Comparison of ENCODE assay signal across 20 cellular contexts in the genomic region with DNA sequence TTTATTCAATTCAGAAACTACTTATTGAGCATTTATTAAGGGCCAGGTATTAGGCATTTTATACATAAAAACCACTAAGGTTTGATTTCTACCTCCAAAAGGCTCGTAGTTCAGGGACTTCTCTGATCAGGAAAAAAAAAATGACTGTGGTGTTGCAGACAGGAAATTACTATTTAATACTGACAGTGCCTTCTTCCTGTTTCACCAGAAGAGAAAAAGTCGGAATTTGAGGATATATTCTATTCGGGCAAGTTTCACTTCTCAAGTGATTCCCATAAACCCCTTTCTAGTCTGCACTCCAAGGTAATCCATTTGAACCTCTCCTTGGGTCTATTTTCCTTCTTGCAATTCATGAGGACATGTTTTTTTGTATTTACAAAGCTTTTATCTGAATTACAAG. TPM values are rescaled to one million over a fixed set of nuclear protein-coding genes. Genes with fewer than 3 reads are reported as not detected.
A peak's percentile ranks its signal among the peaks of the same experiment; 100 is the strongest.
DNase-seq lines count a peak whose midpoint lies in the region; ATAC-seq, FAIRE-seq and TF ChIP-seq lines count a peak whose summit lies in the region.
"Had no signal": no experiment of that assay in that cellular context is flagged by ENCODE, and none has a peak within 500 bp of the region (broad histone marks: within the 10 kb centered on the region; RNA-seq: fewer than 3 reads in every experiment).

No MANE protein-coding gene starts in this region.

- no peaks in the 10 kb centered on the region for H3K9me2 ChIP-seq in Karpas-422 (replicated peaks; ENCODE audit: insufficient read depth, low read length)

- ATAC-seq in CD4-positive, CD25-positive, alpha-beta regulatory T cell (ENCODE audit: low read depth in 2 of 2), result no peak
- ATAC-seq in GM12878 (0 out of 3 replicates have a peak, but pooled peaks have one; percentile 3), HG02938 (IDR thresholded peaks at IDR 0.05; ENCODE audit: unreplicated experiment) (no peak)
- ATAC-seq in activated T-helper 17 cell treated with anti-CD3 and anti-CD28 coated beads, Interleukin-2, amount 50 U/mL, for 72 hours (replicated peaks), result no peak
- ATAC-seq: esophagus mucosa, gastroesophageal sphincter, GM23338 had no signal

- H3K27ac ChIP-seq in CD4-positive, CD25-positive, alpha-beta regulatory T cell (ENCODE audit: insufficient read depth, low read length, poor library complexity, severe bottlenecking), result no peak overlapping the region
- no peak overlapping the region for H3K27ac ChIP-seq in Karpas-422 (ENCODE audit: low read length)
- peak overlapping the region; percentile 64 for H3K27ac ChIP-seq in GM12878 (ENCODE audit: control insufficient read depth, insufficient read depth)
- H3K27ac ChIP-seq: gastroesophageal sphincter had no signal

- no peaks in the 10 kb centered on the region for H3K4me1 ChIP-seq in CD4-positive, CD25-positive, alpha-beta regulatory T cell (ENCODE audit: control insufficient read depth, insufficient read depth, low read length, poor library complexity, severe bottlenecking)
- H3K4me1 ChIP-seq in Karpas-422 (ENCODE audit: low read length), result peaks cover 40% of the 10 kb centered on the region
- peaks cover 45% of the 10 kb centered on the region for H3K4me1 ChIP-seq in GM12878 (ENCODE audit: control insufficient read depth, insufficient read depth, low read length)
- H3K4me1 ChIP-seq: gastroesophageal sphincter had no signal

- H3K4me3 Mint-ChIP-seq in CD4-positive, CD25-positive, alpha-beta regulatory T cell, result peak overlapping the region in 1 of 4 donors; percentile 43
- H3K4me3 Mint-ChIP-seq in activated T-helper 17 cell treated with anti-CD3 and anti-CD28 coated beads, Interleukin-2, amount 50 U/mL, for 72 hours, result no peak overlapping the region
- H3K4me3 Mint-ChIP-seq: activated CD4-positive, alpha-beta T cell treated with anti-CD3 and anti-CD28 coated beads, Interleukin-2, amount 10 ng/mL, durations not matched to agents 24 days and 14 days; GM23338 had no signal

- peak overlapping the region; percentile 48 for H3K4me3 ChIP-seq in CD4-positive, CD25-positive, alpha-beta regulatory T cell (ENCODE audit: low read depth, low read length)
- no peak overlapping the region for H3K4me3 ChIP-seq in Karpas-422 (ENCODE audit: low read length)
- no peak overlapping the region for H3K4me3 ChIP-seq in GM12878
- H3K4me3 ChIP-seq: gastroesophageal sphincter, GM23338 had no signal

- RAD21 ChIA-PET in GM12878 (lab: Charles Lee; ENCODE audit: unreplicated experiment), result interaction anchor here (0.7 to 7.2 kb wide), 5 partner anchors 9 to 80 kb away, joined by 3 to 163 read pairs (median 13); partner anchors contain the start of gene TASL

- SMC1A ChIA-PET in GM12878 (lab: Charles Lee; ENCODE audit: uncharacterized antibody, unreplicated experiment), result interaction anchor here (0.6 to 7.4 kb wide), 11 partner anchors 8 to 86 kb away, joined by 3 to 208 read pairs (median 5); partner anchors contain the start of gene TASL

- in situ Hi-C loops in GM12878 (cut with MboI), result no loop called here

- WGBS in GM12878 (ENCODE audit: insufficient coverage, insufficient replicate concordance, low lambda C conversion rate, missing lambda C conversion rate), result 1% methylated on average over 3 of the region's 3 CpGs

- H3K4me2 ChIP-seq in Karpas-422 (ENCODE audit: low read depth, low read length, poor library complexity, severe bottlenecking) (peak overlapping the region; percentile 9), GM12878 (ENCODE audit: control insufficient read depth, insufficient read depth) (peak overlapping the region; percentile 62; the same call in 1 of the 2 replicates)
- H3K4me2 ChIP-seq: GM23338 had no signal

- DNase-seq in CD4-positive, CD25-positive, alpha-beta regulatory T cell, result no peak
- DNase-seq in Karpas-422, result no peak
- DNase-seq in GM12878 (ENCODE audit: low read depth, low spot score), result no peak
- DNase-seq in pons (ENCODE audit: low spot score), result peak; percentile 27
- DNase-seq in SK-N-DZ (ENCODE audit: low spot score), result no peak
- DNase-seq: activated CD4-positive, alpha-beta T cell treated with anti-CD3 and anti-CD28 coated beads, Interleukin-2, amount 10 ng/mL, durations not matched to agents 24 days and 14 days; activated effector memory CD4-positive, alpha-beta T cell treated with Interleukin-2 at 50 U/mL for 16 hours; EL; NCI-H82; retina; stimulated activated CD4-positive, alpha-beta T cell treated with anti-CD3 and anti-CD28 coated beads, Interleukin-12 subunit alpha, Interleukin-12 subunit beta, amount 100 ng/mL, for 4 hours; SW 1271 had no signal

- intact Hi-C loops in GM12878 (cut with micrococcal nuclease; ENCODE audit: unreplicated experiment), result loop anchor here (1.0 to 2.0 kb wide), 2 partner anchors 16 to 21 kb away; partner anchors contain the start of gene TASL

- POLR2A ChIA-PET in GM12878 (lab: Charles Lee), result interaction anchor here (1.0 to 3.0 kb wide), 4 partner anchors 12 to 121 kb away, joined by 3 to 32 read pairs (median 8); partner anchors contain the start of gene TASL

- H2AFZ ChIP-seq in Karpas-422 (ENCODE audit: low read length) (peak overlapping the region; percentile 50; the same call in 1 of the 2 replicates), GM12878 (ENCODE audit: control insufficient read depth, low read depth, low read length) (peak overlapping the region; percentile 64)
- H2AFZ ChIP-seq: GM23338 had no signal

- no peaks in the 10 kb centered on the region for H4K20me1 ChIP-seq in Karpas-422 (ENCODE audit: insufficient read depth, low read depth, low read length)
- no peaks in the 10 kb centered on the region for H4K20me1 ChIP-seq in GM12878 (ENCODE audit: control insufficient read depth, insufficient read depth)

- no peak for TF ChIP-seq RAD21 in GM12878 (IDR thresholded peaks at IDR 0.05; ENCODE audit: insufficient read depth, low read depth, low read length)

- H3K36me3 ChIP-seq in CD4-positive, CD25-positive, alpha-beta regulatory T cell (ENCODE audit: control insufficient read depth, insufficient read depth, low read length), result no peaks in the 10 kb centered on the region
- H3K36me3 ChIP-seq in Karpas-422 (ENCODE audit: insufficient read depth, low read length) (no peaks in the 10 kb centered on the region), GM12878 (ENCODE audit: control insufficient read depth in 2 of 2, insufficient read depth in 2 of 2, low read length in 1 of 2) (no peaks in the 10 kb centered on the region)
- H3K36me3 ChIP-seq: gastroesophageal sphincter had no signal

- H3K36me3 Mint-ChIP-seq in CD4-positive, CD25-positive, alpha-beta regulatory T cell, result no peaks in the 10 kb centered on the region
- H3K36me3 Mint-ChIP-seq in activated T-helper 17 cell treated with anti-CD3 and anti-CD28 coated beads, Interleukin-2, amount 50 U/mL, for 72 hours (ENCODE audit: low read depth), result no peaks in the 10 kb centered on the region

- H3K4me1 Mint-ChIP-seq in CD4-positive, CD25-positive, alpha-beta regulatory T cell, result peaks cover 0 to 13% (median 5%) of the 10 kb centered on the region in 4 donors
- H3K4me1 Mint-ChIP-seq in activated T-helper 17 cell treated with anti-CD3 and anti-CD28 coated beads, Interleukin-2, amount 50 U/mL, for 72 hours, result peaks cover 2% of the 10 kb centered on the region

- peak overlapping the region in 1 of 3 donors; percentile 26 for H3K27ac Mint-ChIP-seq in CD4-positive, CD25-positive, alpha-beta regulatory T cell
- no peak overlapping the region for H3K27ac Mint-ChIP-seq in activated T-helper 17 cell treated with anti-CD3 and anti-CD28 coated beads, Interleukin-2, amount 50 U/mL, for 72 hours
- H3K27ac Mint-ChIP-seq: activated CD4-positive, alpha-beta T cell treated with anti-CD3 and anti-CD28 coated beads, Interleukin-2, amount 10 ng/mL, durations not matched to agents 24 days and 14 days; GM23338 had no signal

- TF ChIP-seq POLR2A in GM12878 (IDR thresholded peaks at IDR 0.05; ENCODE audit: low read depth, low read length), result no peak

- no peak overlapping the region for H3K9ac ChIP-seq in Karpas-422 (ENCODE audit: low read length)
- H3K9ac ChIP-seq in GM12878 (ENCODE audit: control insufficient read depth, insufficient read depth, low read length), result no peak overlapping the region

- CTCF ChIA-PET in GM12878 (lab: Yijun Ruan, JAX), result interaction anchor here (0.9 to 9.1 kb wide), 5 partner anchors 15 to 79 kb away, joined by 4 to 282 read pairs (median 17); partner anchors contain the start of gene TASL

- TF ChIP-seq CTCF in GM12878 (IDR thresholded peaks at IDR 0.05 in 2 of 3, conservative IDR thresholded peaks at IDR 0.05 in 1 of 3; ENCODE audit: control insufficient read depth in 2 of 3, extremely low read depth in 1 of 3, insufficient read depth in 1 of 3, low read depth in 3 of 3, low read length in 3 of 3), result no peak

- no peaks in the 10 kb centered on the region for H3K27me3 Mint-ChIP-seq in CD4-positive, CD25-positive, alpha-beta regulatory T cell
- peaks cover 2% of the 10 kb centered on the region for H3K27me3 Mint-ChIP-seq in activated T-helper 17 cell treated with anti-CD3 and anti-CD28 coated beads, Interleukin-2, amount 50 U/mL, for 72 hours
- H3K27me3 Mint-ChIP-seq: activated CD4-positive, alpha-beta T cell treated with anti-CD3 and anti-CD28 coated beads, Interleukin-2, amount 10 ng/mL, durations not matched to agents 24 days and 14 days had no signal

- H3K27me3 ChIP-seq in CD4-positive, CD25-positive, alpha-beta regulatory T cell (ENCODE audit: control insufficient read depth, insufficient read depth, low read length), result no peaks in the 10 kb centered on the region
- no peaks in the 10 kb centered on the region for H3K27me3 ChIP-seq in Karpas-422 (ENCODE audit: low read length)
- H3K27me3 ChIP-seq in GM12878 (replicated peaks in 1 of 2; ENCODE audit: control insufficient read depth in 2 of 2, insufficient read depth in 2 of 2, low read length in 1 of 2), result no peaks in the 10 kb centered on the region
- H3K27me3 ChIP-seq: gastroesophageal sphincter had no signal

- H3K9me3 ChIP-seq in CD4-positive, CD25-positive, alpha-beta regulatory T cell (ENCODE audit: control insufficient read depth in 2 of 2, low read length in 2 of 2), result no peaks in the 10 kb centered on the region
- no peaks in the 10 kb centered on the region for H3K9me3 ChIP-seq in Karpas-422 (ENCODE audit: low read length)
- no peaks in the 10 kb centered on the region for H3K9me3 ChIP-seq in GM12878 (replicated peaks; ENCODE audit: control insufficient read depth, insufficient read depth, low read length)
- H3K9me3 ChIP-seq: gastroesophageal sphincter had no signal

- no peak for TF ChIP-seq EP300 in GM12878 (IDR thresholded peaks at IDR 0.05; ENCODE audit: borderline replicate concordance in 1 of 2, control insufficient read depth in 1 of 2, low read depth in 2 of 2, low read length in 2 of 2)

- H3K79me2 ChIP-seq in Karpas-422 (ENCODE audit: low read length) (no peaks in the 10 kb centered on the region), GM12878 (ENCODE audit: control insufficient read depth, insufficient read depth, low read length) (no peaks in the 10 kb centered on the region)

- no peak for FAIRE-seq in GM12878 (lab: Jason Lieb, UNC)
- FAIRE-seq: HTR-8/SVneo had no signal

- BruUV-seq in GM12878 (replicated peaks; lab: Mats Ljungman, UMichigan), result no TSS peak

- H3K9me3 Mint-ChIP-seq in CD4-positive, CD25-positive, alpha-beta regulatory T cell, result peaks cover 0 to 2% (median 0%) of the 10 kb centered on the region in 7 donors
- no peaks in the 10 kb centered on the region for H3K9me3 Mint-ChIP-seq in activated T-helper 17 cell treated with anti-CD3 and anti-CD28 coated beads, Interleukin-2, amount 50 U/mL, for 72 hours
- H3K9me3 Mint-ChIP-seq: activated CD4-positive, alpha-beta T cell treated with anti-CD3 and anti-CD28 coated beads, Interleukin-2, amount 10 ng/mL, durations not matched to agents 24 days and 14 days; GM23338 had no signal

RNA-seq across cellular contexts. Expression of gene TASL, which starts 15.3 kb away (rescaled TPM):
- total RNA-seq in CD4-positive, CD25-positive, alpha-beta regulatory T cell, result 3.2 TPM
- 1 to 10 TPM; 2.2 to 5.0 (median 3.5) TPM for polyA plus RNA-seq in CD4-positive, CD25-positive, alpha-beta regulatory T cell
- 0.30 and 1.5 TPM in 2 replicates for total RNA-seq in Karpas-422 (2014; rRNA removed; shearing (Covaris generic); ENCODE audit: low replicate concordance)
- total RNA-seq in GM12878 (2013; cell fraction: nucleolus; rRNA removed), result 21.6 and 24.6 TPM in 2 replicates
- total RNA-seq in GM12878 (2014; rRNA removed), result 16.3 and 18.5 TPM in 2 replicates
- 27.4 and 29.7 TPM in 2 replicates for total RNA-seq in GM12878 (2014; rRNA removed; fragmentation: Illumina TruSeq; extraction: Trizol)
- total RNA-seq in GM12878 (2021), result 11.8 and 12.4 TPM in 2 replicates
- polyA plus RNA-seq in GM12878 (2011; ENCODE audit: low read depth), result 11.5 TPM
- polyA plus RNA-seq in GM12878 (2011; rRNA removed), result 107 and 145 TPM in 2 replicates
- polyA plus RNA-seq in GM12878 (2011; cell fraction: cytosol; rRNA removed), result 51.3 and 59.1 TPM in 2 replicates
- polyA plus RNA-seq in GM12878 (2011; cell fraction: nucleus; rRNA removed), result 21.7 and 26.6 TPM in 2 replicates
- 9.9 and 13.4 TPM in 2 replicates for polyA plus RNA-seq in GM12878 (2012)
- 26.8 and 32.5 TPM in 2 replicates for polyA plus RNA-seq in GM12878 (2014; fragmentation: Illumina TruSeq; extraction: Trizol)
- 10 to 100 TPM; 18.2 to 19.4 TPM for polyA plus RNA-seq in GM12878 (2014; fragmentation: Nextera tagmentation; extraction: Ambion mirVana)
- 11.6 and 13.4 TPM in 2 replicates for polyA plus RNA-seq in GM12878 (2014; rRNA removed)
- 10 to 100 TPM; 18.3 to 18.4 TPM for polyA plus RNA-seq in GM12878 (2016; fragmentation: Nextera tagmentation; extraction: Ambion mirVana)
- polyA minus RNA-seq in GM12878 (2011; rRNA and poly(A)+ RNA removed), result 50.6 and 58.2 TPM in 2 replicates
- polyA minus RNA-seq in GM12878 (2011; cell fraction: cytosol; rRNA and poly(A)+ RNA removed), result 18.8 and 22.4 TPM in 2 replicates
- 18.3 and 26.7 TPM in 2 replicates for polyA minus RNA-seq in GM12878 (2011; cell fraction: nucleus; rRNA and poly(A)+ RNA removed)
- polyA plus RNA-seq in SK-N-DZ (2014; cell fraction: cytosol; rRNA removed), result not detected in 2 replicates
- polyA plus RNA-seq in SK-N-DZ (2014; cell fraction: nucleus; rRNA removed), result not detected in 2 replicates
- 1 to 10 TPM; 1.9 to 4.6 TPM for total RNA-seq in activated T-helper 17 cell treated with anti-CD3 and anti-CD28 coated beads, Interleukin-2, amount 50 U/mL, for 72 hours
- total RNA-seq: GM23338, LHCN-M2, RPMI7951 had no signal
- polyA plus RNA-seq: GM23338 had no signal
